In genomic region chr15:79008666-79009065, GRCh38 we compare ENCODE assay signal across 14 cellular contexts.
"Had no signal": no experiment of that assay in that cellular context is flagged by ENCODE, and none has a peak within 500 bp of the region (broad histone marks: within the 10 kb centered on the region; RNA-seq: fewer than 3 reads in every experiment).

No MANE protein-coding gene starts in this region.

- H3K27me3 ChIP-seq: cardiac muscle cell, tibial nerve had no signal

- H3K36me3 ChIP-seq: cardiac muscle cell, tibial nerve had no signal

- H3K27me3 Mint-ChIP-seq: activated naive CD8-positive, alpha-beta T cell treated with anti-CD3 and anti-CD28 coated beads for 36 hours had no signal

- H3K27ac ChIP-seq: cardiac muscle cell, tibial nerve had no signal

- DNase-seq: activated CD4-positive, alpha-beta T cell treated with anti-CD3 and anti-CD28 coated beads for 36 hours; activated CD4-positive, alpha-beta T cell treated with anti-CD3 and anti-CD28 coated beads, Interleukin-2, amount 50 U/mL, for 48 hours; activated gamma-delta T cell treated with Interleukin-2 at 50 U/mL for 16 hours; activated naive CD8-positive, alpha-beta T cell treated with anti-CD3 and anti-CD28 coated beads for 36 hours; amygdala; effector memory CD8-positive, alpha-beta T cell; natural killer cell; occipital lobe; stimulated activated naive CD8-positive, alpha-beta T cell treated with anti-CD3 and anti-CD28 coated beads, Interleukin-15, Interleukin-2, amounts not matched to agents 100 U/mL and 50 U/mL, for 24 hours; substantia nigra; SW 1271 had no signal

- H3K9me3 Mint-ChIP-seq: activated naive CD8-positive, alpha-beta T cell treated with anti-CD3 and anti-CD28 coated beads for 36 hours; activated T-helper 1 cell treated with anti-CD3 and anti-CD28 coated beads, Interleukin-12 subunit alpha, Interleukin-12 subunit beta, Interleukin-2, Interleukin-4 antibody, amounts not matched to agents 30 ng/mL and 10 ng/mL and 1 ng/mL, durations not matched to agents 14 hours and 24 hours and 36 hours; effector memory CD8-positive, alpha-beta T cell; natural killer cell had no signal

- H3K36me3 Mint-ChIP-seq: activated naive CD8-positive, alpha-beta T cell treated with anti-CD3 and anti-CD28 coated beads for 36 hours; natural killer cell had no signal

- H3K4me3 ChIP-seq: cardiac muscle cell, tibial nerve had no signal

- H3K9me3 ChIP-seq: tibial nerve had no signal

- H3K4me1 Mint-ChIP-seq: natural killer cell had no signal

- H3K27ac Mint-ChIP-seq: activated CD4-positive, alpha-beta T cell treated with anti-CD3 and anti-CD28 coated beads for 36 hours; activated naive CD8-positive, alpha-beta T cell treated with anti-CD3 and anti-CD28 coated beads for 36 hours; activated T-helper 1 cell treated with anti-CD3 and anti-CD28 coated beads, Interleukin-12 subunit alpha, Interleukin-12 subunit beta, Interleukin-2, Interleukin-4 antibody, amounts not matched to agents 30 ng/mL and 10 ng/mL and 1 ng/mL, durations not matched to agents 14 hours and 24 hours and 36 hours; natural killer cell had no signal

- ATAC-seq: activated CD4-positive, alpha-beta T cell treated with anti-CD3 and anti-CD28 coated beads for 36 hours; effector memory CD8-positive, alpha-beta T cell; natural killer cell; stimulated activated naive CD8-positive, alpha-beta T cell treated with anti-CD3 and anti-CD28 coated beads, Interleukin-15, Interleukin-2, amounts not matched to agents 100 U/mL and 50 U/mL, for 24 hours had no signal

- H3K4me3 Mint-ChIP-seq: activated CD4-positive, alpha-beta T cell treated with anti-CD3 and anti-CD28 coated beads for 36 hours; activated naive CD8-positive, alpha-beta T cell treated with anti-CD3 and anti-CD28 coated beads for 36 hours; activated T-helper 1 cell treated with anti-CD3 and anti-CD28 coated beads, Interleukin-12 subunit alpha, Interleukin-12 subunit beta, Interleukin-2, Interleukin-4 antibody, amounts not matched to agents 30 ng/mL and 10 ng/mL and 1 ng/mL, durations not matched to agents 14 hours and 24 hours and 36 hours; effector memory CD8-positive, alpha-beta T cell; natural killer cell had no signal
